In the genomic region with DNA sequence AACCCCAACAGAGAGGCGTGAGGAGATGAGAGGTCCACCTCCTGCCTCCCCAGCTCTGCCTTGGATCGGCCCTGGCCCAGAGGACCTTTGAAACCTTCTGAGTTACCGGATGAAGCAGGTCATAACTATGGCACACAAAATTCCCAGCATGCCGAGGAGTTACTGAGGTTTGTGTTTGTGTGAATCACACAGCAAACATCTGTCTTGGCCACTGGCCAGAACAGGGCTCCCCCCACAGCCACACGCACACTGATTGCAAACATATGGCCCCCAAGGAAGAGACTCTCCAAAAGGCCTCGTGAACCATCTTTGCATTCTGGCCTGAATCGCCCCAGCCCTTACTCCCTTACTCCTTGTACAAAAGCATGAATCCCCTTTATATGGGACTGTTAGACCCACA, we compare ENCODE assay signal across 13 cellular contexts. TPM values are rescaled to one million over a fixed set of nuclear protein-coding genes. Genes with fewer than 3 reads are reported as not detected.
DNase-seq lines count a peak whose midpoint lies in the region; TF ChIP-seq lines count a peak whose summit lies in the region.
"Had no signal": no experiment of that assay in that cellular context is flagged by ENCODE, and none has a peak within 500 bp of the region (broad histone marks: within the 10 kb centered on the region; RNA-seq: fewer than 3 reads in every experiment).

No MANE protein-coding gene starts in this region.

- H3K9me3 Mint-ChIP-seq in nephron progenitor cell = peaks cover 49% of the 10 kb centered on the region
- H3K9me3 Mint-ChIP-seq: central memory CD8-positive, alpha-beta T cell had no signal

- H3K27me3 Mint-ChIP-seq in nephron progenitor cell (ENCODE audit: low read depth, poor library complexity) = peaks cover 9% of the 10 kb centered on the region

- H3K36me3 Mint-ChIP-seq in nephron progenitor cell (ENCODE audit: low read depth) = peaks cover 5% of the 10 kb centered on the region

- DNase-seq in A172 (ENCODE audit: low spot score) = peak; percentile 52
- peak; percentile 42 for DNase-seq in GM04503 (ENCODE audit: low read depth)
- DNase-seq in RKO (ENCODE audit: low spot score) = peak; percentile 49
- DNase-seq in fibroblast of mammary gland (ENCODE audit: low read depth) = peak; percentile 91
- DNase-seq in NCI-H1930 (lab: John Stamatoyannopoulos, UW) = no peak
- no peak for DNase-seq in stimulated activated naive CD4-positive, alpha-beta T cell (lab: John Stamatoyannopoulos, UW)
- DNase-seq in nephron progenitor cell = no peak
- DNase-seq in activated naive CD4-positive, alpha-beta T cell treated with Interleukin-2 at 50 U/mL for 16 hours = no peak
- DNase-seq: activated CD4-positive, alpha-beta T cell treated with anti-CD3 and anti-CD28 coated beads for 48 hours; spleen had no signal

- no peak overlapping the region for H3K27ac Mint-ChIP-seq in nephron progenitor cell

- peaks cover 35% of the 10 kb centered on the region for H3K4me1 Mint-ChIP-seq in nephron progenitor cell
- H3K4me1 Mint-ChIP-seq: central memory CD8-positive, alpha-beta T cell had no signal

- TF ChIP-seq CTCF in fibroblast of mammary gland (conservative IDR thresholded peaks at IDR 0.05; ENCODE audit: control insufficient read depth, insufficient read depth, low read depth, low read length) (no peak), nephron progenitor cell (IDR thresholded peaks at IDR 0.05) (no peak)

- H3K4me3 Mint-ChIP-seq in nephron progenitor cell = no peak overlapping the region
- H3K4me3 Mint-ChIP-seq: central memory CD8-positive, alpha-beta T cell had no signal

- H3K4me3 ChIP-seq in fibroblast of mammary gland (ENCODE audit: control insufficient read depth, low read depth, low read length) = no peak overlapping the region
- H3K4me3 ChIP-seq: BLaER1 treated with 17β-estradiol and CSF1 and Interleukin-3, amounts not matched to agents 10 nM and 100 nM; spleen had no signal

RNA-seq across cellular contexts. Expression of a gene that starts 18.9 kb away (rescaled TPM):
- total RNA-seq in A172 (2014; rRNA removed; shearing (Covaris generic)) = 674 and 762 TPM in 2 replicates

RNA-seq across cellular contexts. Expression of a gene that starts 19.3 kb away (rescaled TPM):
- 16.3 and 19.0 TPM in 2 replicates for total RNA-seq in A172 (2014; rRNA removed; shearing (Covaris generic))

RNA-seq across cellular contexts. Expression of a gene that starts 47.5 kb away (rescaled TPM):
- 0.43 TPM in 1 of 2 replicates, not detected in the other for total RNA-seq in A172 (2014; rRNA removed; shearing (Covaris generic))
- total RNA-seq: left lobe of liver had no signal

Comparison
In these comparisons a context has a peak if more than half of its experiments do, and no peak if none do; other contexts are left out.
1. DNase-seq: peak in A172 (single experiment), GM04503 (single experiment), RKO (single experiment) and fibroblast of mammary gland (single experiment); none in NCI-H1930 (0 of 2), stimulated activated naive CD4-positive, alpha-beta T cell (0 of 6), nephron progenitor cell (single experiment) and activated naive CD4-positive, alpha-beta T cell treated with Interleukin-2 at 50 U/mL for 16 hours (single experiment).